ENCODE assay signal across 10 cellular contexts in the genomic region with DNA sequence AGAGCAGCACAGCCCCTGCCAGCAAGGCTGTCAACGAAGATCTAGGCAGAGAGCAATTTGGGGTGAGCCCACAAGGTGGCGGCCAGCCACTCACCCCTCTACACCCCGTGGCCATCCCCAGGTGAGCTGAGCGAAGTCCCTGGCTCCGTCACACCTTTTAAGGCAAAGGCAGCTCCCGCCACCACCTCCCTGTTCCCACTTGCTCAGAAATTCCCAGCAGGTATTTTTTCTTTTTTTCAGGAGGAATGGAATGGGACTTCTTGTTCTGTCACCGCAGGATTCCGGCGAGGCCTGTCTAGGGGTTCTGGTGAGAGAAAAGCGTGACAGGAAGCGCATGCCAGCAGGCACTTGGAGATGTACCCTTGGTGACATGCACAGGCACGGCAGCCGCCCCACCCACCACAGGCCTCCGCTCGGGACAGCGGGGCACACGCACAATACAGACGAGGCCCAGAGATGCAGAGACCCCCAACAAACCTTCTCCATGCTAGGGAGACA. TPM values are rescaled to one million over a fixed set of nuclear protein-coding genes. Genes with fewer than 3 reads are reported as not detected.
DNase-seq lines count a peak whose midpoint lies in the region; ATAC-seq and TF ChIP-seq lines count a peak whose summit lies in the region.
"Had no signal": no experiment of that assay in that cellular context is flagged by ENCODE, and none has a peak within 500 bp of the region (broad histone marks: within the 10 kb centered on the region; RNA-seq: fewer than 3 reads in every experiment).

No MANE protein-coding gene starts in this region.

- CTCF ChIA-PET in AG04449 (lab: Yijun Ruan, JAX) (interaction anchor here (0.6 to 4.7 kb wide), 8 partner anchors 10 to 220 kb away, joined by 3 to 158 read pairs (median 4); a partner anchor contains a TSS), MCF 10A (lab: Yijun Ruan, JAX) (interaction anchor here (0.6 to 12.1 kb wide), 13 partner anchors 8 to 645 kb away, joined by 3 to 256 read pairs (median 5); no protein-coding TSS in a partner anchor)

- H3K36me3 Mint-ChIP-seq in MCF 10A (ENCODE audit: insufficient read depth, unreplicated experiment) (peaks cover 45% of the 10 kb centered on the region), mesothelial cell of epicardium (peaks cover 21% of the 10 kb centered on the region), immature natural killer cell (peaks cover 8 to 25% (median 8%) of the 10 kb centered on the region in 3 donors)

- DNase-seq in AG04449 (ENCODE audit: low read depth, low spot score) (no peak), HK-2 (ENCODE audit: unreplicated experiment) (peak; percentile 66), MCF 10A (ENCODE audit: unreplicated experiment) (peak; percentile 60), mesothelial cell of epicardium (ENCODE audit: low spot score in 2 of 2, unreplicated experiment in 2 of 2) (no peak), NCI-H2227 (lab: John Stamatoyannopoulos, UW; ENCODE audit: unreplicated experiment) (no peak), immature natural killer cell (no peak)
- no peak for DNase-seq in stimulated activated CD8-positive, alpha-beta memory T cell treated with anti-CD3 and anti-CD28 coated beads, Interleukin-4, amount 100 ng/mL, for 48 hours
- DNase-seq: SIG-M5 had no signal

- H3K27me3 Mint-ChIP-seq in MCF 10A (ENCODE audit: insufficient read depth, unreplicated experiment) (no peaks in the 10 kb centered on the region), mesothelial cell of epicardium (ENCODE audit: low read depth) (no peaks in the 10 kb centered on the region), immature natural killer cell (ENCODE audit: low read depth in 3 of 3) (peaks cover 1 to 6% (median 3%) of the 10 kb centered on the region in 3 donors)
- H3K27me3 Mint-ChIP-seq: stimulated activated naive CD8-positive, alpha-beta T cell treated with anti-CD3 and anti-CD28 coated beads, Interleukin-15, Interleukin-2, amounts not matched to agents 100 ng/mL and 50 ng/mL, for 24 hours had no signal

- H3K4me1 Mint-ChIP-seq in MCF 10A (ENCODE audit: insufficient read depth, unreplicated experiment) (peaks cover 30% of the 10 kb centered on the region), mesothelial cell of epicardium (peaks cover 19% of the 10 kb centered on the region), immature natural killer cell (peaks cover 0 to 19% of the 10 kb centered on the region in 2 donors)

- no peak for ATAC-seq in HG02588 (IDR thresholded peaks at IDR 0.05; ENCODE audit: unreplicated experiment)

- POLR2A ChIA-PET in AG04449 (lab: Yijun Ruan, JAX), result interaction anchor here (0.8 to 4.5 kb wide), 7 partner anchors 9 to 210 kb away, joined by 3 to 57 read pairs (median 4); a partner anchor contains a TSS
- POLR2A ChIA-PET in MCF 10A (lab: Yijun Ruan, JAX), result interaction anchor here (0.6 to 4.0 kb wide), 16 partner anchors 9 to 166 kb away, joined by 3 to 38 read pairs (median 4); a partner anchor contains a TSS

- TF ChIP-seq CTCF in AG04449 (IDR thresholded peaks at IDR 0.05; ENCODE audit: insufficient read depth, low read length, missing control alignments) (peak; percentile 11), MCF 10A (IDR thresholded peaks at IDR 0.05; ENCODE audit: unreplicated experiment) (peak; percentile 59), mesothelial cell of epicardium (IDR thresholded peaks at IDR 0.05; ENCODE audit: unreplicated experiment) (no peak)

- H3K9me3 Mint-ChIP-seq in MCF 10A (ENCODE audit: unreplicated experiment), result no peaks in the 10 kb centered on the region
- no peaks in the 10 kb centered on the region for H3K9me3 Mint-ChIP-seq in mesothelial cell of epicardium
- no peaks in the 10 kb centered on the region for H3K9me3 Mint-ChIP-seq in immature natural killer cell
- H3K9me3 Mint-ChIP-seq: stimulated activated naive CD8-positive, alpha-beta T cell treated with anti-CD3 and anti-CD28 coated beads, Interleukin-15, Interleukin-2, amounts not matched to agents 100 ng/mL and 50 ng/mL, for 24 hours had no signal

- peak overlapping the region; percentile 79 for H3K27ac Mint-ChIP-seq in MCF 10A (ENCODE audit: low read depth, unreplicated experiment)
- peak overlapping the region; percentile 90 for H3K27ac Mint-ChIP-seq in mesothelial cell of epicardium
- no peak overlapping the region for H3K27ac Mint-ChIP-seq in immature natural killer cell

- H3K4me3 ChIP-seq in AG04449 (ENCODE audit: low read depth, low read length), result peak overlapping the region; percentile 37

- H3K4me3 Mint-ChIP-seq in MCF 10A (ENCODE audit: unreplicated experiment), result peak overlapping the region; percentile 62
- no peak overlapping the region for H3K4me3 Mint-ChIP-seq in mesothelial cell of epicardium
- H3K4me3 Mint-ChIP-seq in immature natural killer cell, result no peak overlapping the region
- H3K4me3 Mint-ChIP-seq: stimulated activated naive CD8-positive, alpha-beta T cell treated with anti-CD3 and anti-CD28 coated beads, Interleukin-15, Interleukin-2, amounts not matched to agents 100 ng/mL and 50 ng/mL, for 24 hours had no signal

- intact Hi-C loops in MCF 10A (cut with micrococcal nuclease), result no loop called here

- BruUV-seq in MCF 10A (replicated peaks; lab: Mats Ljungman, UMichigan), result TSS peak; percentile 88

RNA-seq across cellular contexts. Expression of a gene that starts 10.0 kb away (rescaled TPM):
- total RNA-seq in MCF 10A (2022) (3,475 and 3,632 TPM in 2 replicates), mesothelial cell of epicardium (2,423 to 2,513 TPM (median 2,494 TPM) in 3 replicates)
- polyA plus RNA-seq in immature natural killer cell, result 1,000 to 10,000 TPM; 1,935 to 2,618 (median 1,953) TPM

RNA-seq across cellular contexts. Expression of a gene that starts 40.4 kb away (rescaled TPM):
- total RNA-seq in MCF 10A (2022), result 0.25 and 0.35 TPM in 2 replicates
- total RNA-seq in mesothelial cell of epicardium, result 37.4 to 38.9 TPM (median 38.9 TPM) in 3 replicates
- polyA plus RNA-seq in immature natural killer cell, result 10 to 100 TPM; 24.5 to 49.5 (median 27.0) TPM

Comparison
In these comparisons a context has a peak if more than half of its experiments do, and no peak if none do; other contexts are left out.
1. DNase-seq: peak in HK-2 (single experiment) and MCF 10A (single experiment); none in AG04449 (single experiment), mesothelial cell of epicardium (0 of 2), NCI-H2227 (single experiment), stimulated activated CD8-positive, alpha-beta memory T cell treated with anti-CD3 and anti-CD28 coated beads, Interleukin-4, amount 100 ng/mL, for 48 hours (single experiment) and immature natural killer cell (0 of 3).
2. H3K27ac Mint-ChIP-seq: peak in MCF 10A (single experiment) and mesothelial cell of epicardium (single experiment); none in immature natural killer cell (0 of 6).
3. RNA of a gene that starts 40.4 kb away (total RNA-seq): 37.4 to 38.9 TPM in mesothelial cell of epicardium; 0.25 to 0.35 TPM in MCF 10A; every median in the first group is over 10 times any median in the second.